In the genomic region with DNA sequence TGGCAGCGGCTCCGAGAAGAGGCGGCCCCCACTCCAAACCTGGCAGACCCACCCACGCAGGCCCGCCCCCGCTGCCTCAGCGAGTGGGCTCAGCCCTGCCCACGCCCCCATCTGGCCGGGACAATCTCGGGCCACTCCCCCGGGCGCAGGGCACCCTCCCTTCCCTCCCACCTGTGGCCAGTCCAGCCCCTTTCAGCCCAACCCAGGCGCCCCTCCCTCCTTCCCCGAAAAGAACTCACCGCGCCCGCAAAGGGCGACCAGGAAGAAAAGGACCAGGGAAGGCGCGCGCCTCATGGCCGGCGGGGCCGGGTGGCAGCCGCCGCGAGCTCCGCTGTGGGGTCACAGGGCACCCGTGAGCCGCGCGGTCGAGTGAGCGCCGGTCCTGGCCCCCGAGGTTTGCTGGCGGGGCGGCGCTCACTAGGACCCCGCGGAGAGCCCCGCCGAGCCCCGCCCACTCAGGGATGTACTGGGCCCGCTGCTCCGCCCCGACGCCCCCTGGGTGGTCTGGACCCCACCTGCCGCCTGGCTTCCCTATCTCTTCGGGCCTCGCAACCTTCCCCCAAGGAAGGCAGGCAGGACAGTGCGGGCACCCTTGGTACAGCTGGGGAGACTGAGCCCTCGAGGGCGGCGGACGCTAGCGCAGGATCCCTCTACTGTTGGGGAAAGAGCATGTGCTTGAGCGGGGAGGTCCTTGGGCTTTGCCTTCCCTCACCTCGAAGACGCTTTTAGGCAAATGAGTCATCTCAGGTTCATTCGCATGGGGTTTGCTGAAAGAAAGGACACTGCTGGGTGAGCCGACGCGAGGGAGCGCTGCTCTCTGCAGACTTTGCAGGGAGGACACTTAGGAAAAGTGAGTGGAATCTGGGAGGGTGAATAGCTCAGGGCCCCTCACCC, we compare ENCODE assay signal across 7 cellular contexts. TPM values are rescaled to one million over a fixed set of nuclear protein-coding genes. Genes with fewer than 3 reads are reported as not detected.
A peak's percentile ranks its signal among the peaks of the same experiment; 100 is the strongest.
DNase-seq lines count a peak whose midpoint lies in the region; ATAC-seq and TF ChIP-seq lines count a peak whose summit lies in the region.

A gene with protein sequence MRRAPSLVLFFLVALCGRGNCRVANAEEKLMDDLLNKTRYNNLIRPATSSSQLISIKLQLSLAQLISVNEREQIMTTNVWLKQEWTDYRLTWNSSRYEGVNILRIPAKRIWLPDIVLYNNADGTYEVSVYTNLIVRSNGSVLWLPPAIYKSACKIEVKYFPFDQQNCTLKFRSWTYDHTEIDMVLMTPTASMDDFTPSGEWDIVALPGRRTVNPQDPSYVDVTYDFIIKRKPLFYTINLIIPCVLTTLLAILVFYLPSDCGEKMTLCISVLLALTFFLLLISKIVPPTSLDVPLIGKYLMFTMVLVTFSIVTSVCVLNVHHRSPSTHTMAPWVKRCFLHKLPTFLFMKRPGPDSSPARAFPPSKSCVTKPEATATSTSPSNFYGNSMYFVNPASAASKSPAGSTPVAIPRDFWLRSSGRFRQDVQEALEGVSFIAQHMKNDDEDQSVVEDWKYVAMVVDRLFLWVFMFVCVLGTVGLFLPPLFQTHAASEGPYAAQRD (minus strand): TSS at position 371 of the 894 bp plus-strand sequence. CDS start 77 bp downstream, at position 294.

- ATAC-seq in activated CD8-positive, alpha-beta T cell treated with anti-CD3 and anti-CD28 coated beads for 36 hours, result peak; percentile 79
- ATAC-seq in HG03342 (IDR thresholded peaks at IDR 0.05; ENCODE audit: unreplicated experiment), result no peak

- POLR2A ChIA-PET in activated CD8-positive, alpha-beta T cell treated with anti-CD3 and anti-CD28 coated beads for 36 hours (lab: Charles Lee), result no interaction called here

- intact Hi-C loops in activated CD8-positive, alpha-beta T cell treated with anti-CD3 and anti-CD28 coated beads for 36 hours (cut with micrococcal nuclease), result no loop called here
- intact Hi-C loops in posterior vena cava (cut with DNase I), result no loop called here

- no peaks in the 10 kb centered on the region for H3K9me3 Mint-ChIP-seq in activated CD8-positive, alpha-beta T cell treated with anti-CD3 and anti-CD28 coated beads for 36 hours

- DNase-seq in HK-2 (ENCODE audit: unreplicated experiment), result peak; percentile 41
- DNase-seq in activated CD8-positive, alpha-beta T cell treated with anti-CD3 and anti-CD28 coated beads for 36 hours, result peak; percentile 35
- peak; percentile 46 for DNase-seq in germinal center (ENCODE audit: low spot score)
- peak; percentile 81 for DNase-seq in posterior vena cava (ENCODE audit: low spot score)
- DNase-seq in SW480 (ENCODE audit: low spot score), result no peak
- no peak for DNase-seq in NCI-H446 treated with DMSO at 0.1 percent for 48 hours (lab: John Stamatoyannopoulos, UW)

- no peaks in the 10 kb centered on the region for H3K27me3 Mint-ChIP-seq in activated CD8-positive, alpha-beta T cell treated with anti-CD3 and anti-CD28 coated beads for 36 hours

- peak within 1 kb of the TSS; percentile 43 for H3K4me3 Mint-ChIP-seq in activated CD8-positive, alpha-beta T cell treated with anti-CD3 and anti-CD28 coated beads for 36 hours

- TF ChIP-seq CTCF in activated CD8-positive, alpha-beta T cell treated with anti-CD3 and anti-CD28 coated beads for 36 hours (IDR thresholded peaks at IDR 0.05), result no peak

- H3K36me3 Mint-ChIP-seq in activated CD8-positive, alpha-beta T cell treated with anti-CD3 and anti-CD28 coated beads for 36 hours (ENCODE audit: low read depth), result no peaks in the 10 kb centered on the region

- peaks cover 9% of the 10 kb centered on the region for H3K4me1 Mint-ChIP-seq in activated CD8-positive, alpha-beta T cell treated with anti-CD3 and anti-CD28 coated beads for 36 hours (ENCODE audit: low read depth)

- CTCF ChIA-PET in activated CD8-positive, alpha-beta T cell treated with anti-CD3 and anti-CD28 coated beads for 36 hours (lab: Charles Lee), result interaction anchor here (5.0 kb wide), 1 partner anchor 68 kb away, joined by 61 read pairs; no protein-coding TSS in a partner anchor

- H3K27ac Mint-ChIP-seq in activated CD8-positive, alpha-beta T cell treated with anti-CD3 and anti-CD28 coated beads for 36 hours, result no peak within 1 kb of the TSS

RNA-seq across cellular contexts. Expression of the gene that starts here (rescaled TPM):
- total RNA-seq in activated CD8-positive, alpha-beta T cell treated with anti-CD3 and anti-CD28 coated beads for 36 hours, result not detected
- not detected for total RNA-seq in posterior vena cava

Comparison
In these comparisons a context has a peak if more than half of its experiments do, and no peak if none do; other contexts are left out.
1. Peak in DNase-seq and ATAC-seq in activated CD8-positive, alpha-beta T cell treated with anti-CD3 and anti-CD28 coated beads for 36 hours; RNA of the gene not detected or under 1 TPM.
2. Peak in DNase-seq in posterior vena cava; RNA of the gene not detected or under 1 TPM.
3. DNase-seq: peak in HK-2 (single experiment) and germinal center (single experiment); none in SW480 (single experiment) and NCI-H446 treated with DMSO at 0.1 percent for 48 hours (single experiment).